In the genomic region with DNA sequence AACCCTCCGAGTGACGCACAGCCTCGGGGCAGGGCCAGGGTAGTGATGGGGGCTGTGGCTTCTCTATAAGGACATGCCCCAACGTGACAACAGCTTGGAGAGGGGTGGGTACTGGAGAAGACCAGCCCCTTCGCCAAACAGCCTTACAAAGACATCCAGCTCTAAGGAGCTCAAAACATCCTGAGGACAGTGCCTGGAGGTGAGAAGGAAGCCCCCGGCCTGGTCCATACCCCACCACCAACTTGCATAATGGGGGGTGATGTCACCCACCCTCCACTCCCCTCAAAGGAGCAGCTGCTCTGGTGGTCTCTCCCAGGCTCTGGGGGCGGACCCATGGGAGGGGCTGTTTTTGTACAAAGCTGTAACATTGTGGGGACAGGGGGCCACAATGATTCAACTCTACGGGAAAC, we compare ENCODE assay signal across 9 cellular contexts. TPM values are rescaled to one million over a fixed set of nuclear protein-coding genes. Genes with fewer than 3 reads are reported as not detected.
DNase-seq lines count a peak whose midpoint lies in the region; ATAC-seq and TF ChIP-seq lines count a peak whose summit lies in the region.
"Had no signal": no experiment of that assay in that cellular context is flagged by ENCODE, and none has a peak within 500 bp of the region (broad histone marks: within the 10 kb centered on the region; RNA-seq: fewer than 3 reads in every experiment).

No MANE protein-coding gene starts in this region.

- peak; percentile 79 to 86 for ATAC-seq in CD4-positive, CD25-positive, alpha-beta regulatory T cell (ENCODE audit: low read depth in 2 of 2)
- ATAC-seq in activated CD4-positive, alpha-beta T cell treated with anti-CD3 and anti-CD28 coated beads for 36 hours: peak; percentile 84
- ATAC-seq in GM19452 (IDR thresholded peaks at IDR 0.05; ENCODE audit: unreplicated experiment) (no peak), GM21825 (IDR thresholded peaks at IDR 0.05; ENCODE audit: unreplicated experiment) (no peak), GM19397 (IDR thresholded peaks at IDR 0.05; ENCODE audit: unreplicated experiment) (no peak)

- no peak overlapping the region for H4K8ac ChIP-seq in neuronal stem cell (ENCODE audit: low read depth, low read length)

- WGBS in neuronal stem cell (ENCODE audit: extremely low coverage in 2 of 2, insufficient read length in 2 of 2, insufficient replicate concordance in 1 of 2), 2 donors: no CpG with 5 or more reads among the region's 8 CpGs

- no peak overlapping the region for H4K91ac ChIP-seq in neuronal stem cell (ENCODE audit: low read depth, low read length, poor library complexity)

- DNase-seq in CD4-positive, CD25-positive, alpha-beta regulatory T cell: peak; percentile 79 to 93 (median 87)
- DNase-seq in activated CD4-positive, alpha-beta T cell treated with anti-CD3 and anti-CD28 coated beads for 36 hours: peak; percentile 87
- peak; percentile 18 to 72 (median 58) for DNase-seq in activated naive CD4-positive, alpha-beta T cell (lab: John Stamatoyannopoulos, UW)
- DNase-seq in neuronal stem cell (ENCODE audit: low spot score) (no peak), HEK293T (ENCODE audit: extremely low spot score) (no peak)
- DNase-seq: NCI-H2081 had no signal

- H3K36me3 ChIP-seq in CD4-positive, CD25-positive, alpha-beta regulatory T cell (ENCODE audit: control insufficient read depth, insufficient read depth, low read length): peaks cover 27% of the 10 kb centered on the region
- H3K36me3 ChIP-seq in neuronal stem cell (replicated peaks in 1 of 2; ENCODE audit: control insufficient read depth in 2 of 2, insufficient read depth in 2 of 2, low read length in 2 of 2): no peaks in the 10 kb centered on the region

- peaks cover 33% of the 10 kb centered on the region for H3K36me3 Mint-ChIP-seq in CD4-positive, CD25-positive, alpha-beta regulatory T cell
- peaks cover 41% of the 10 kb centered on the region for H3K36me3 Mint-ChIP-seq in activated CD4-positive, alpha-beta T cell treated with anti-CD3 and anti-CD28 coated beads for 36 hours (ENCODE audit: low read depth)

- H3K79me1 ChIP-seq in neuronal stem cell (ENCODE audit: low read depth, low read length): no peaks in the 10 kb centered on the region

- H3K18ac ChIP-seq in neuronal stem cell (ENCODE audit: low read length): peak overlapping the region; percentile 44

- intact Hi-C loops in activated CD4-positive, alpha-beta T cell treated with anti-CD3 and anti-CD28 coated beads for 36 hours (cut with DNase I, micrococcal nuclease): loop anchor here (1.0 kb wide), 3 partner anchors 11 to 23 kb away; no protein-coding TSS in a partner anchor

- peak overlapping the region; percentile 77 for H3K4me3 ChIP-seq in CD4-positive, CD25-positive, alpha-beta regulatory T cell (ENCODE audit: low read depth, low read length)
- no peak overlapping the region for H3K4me3 ChIP-seq in neuronal stem cell (ENCODE audit: low read length in 2 of 2)

- no peak overlapping the region for H3K9ac ChIP-seq in neuronal stem cell (ENCODE audit: low read depth, low read length, poor library complexity)

- H3K9me3 ChIP-seq in CD4-positive, CD25-positive, alpha-beta regulatory T cell (ENCODE audit: control insufficient read depth in 2 of 2, low read length in 2 of 2): no peaks in the 10 kb centered on the region
- H3K9me3 ChIP-seq in neuronal stem cell (replicated peaks in 1 of 2; ENCODE audit: control insufficient read depth in 2 of 2, insufficient read depth in 1 of 2, low read depth in 1 of 2, low read length in 2 of 2): peaks cover 0 to 1% of the 10 kb centered on the region in 2 donors

- H3K27me3 ChIP-seq in CD4-positive, CD25-positive, alpha-beta regulatory T cell (ENCODE audit: control insufficient read depth, insufficient read depth, low read length): no peaks in the 10 kb centered on the region
- H3K27me3 ChIP-seq in neuronal stem cell (ENCODE audit: control insufficient read depth in 3 of 3, insufficient read depth in 3 of 3, low read depth in 1 of 3, low read length in 3 of 3): no peaks in the 10 kb centered on the region

- no peak overlapping the region for H2AK5ac ChIP-seq in neuronal stem cell (ENCODE audit: low read depth, low read length)

- H3K27ac Mint-ChIP-seq in CD4-positive, CD25-positive, alpha-beta regulatory T cell: peak overlapping the region; percentile 97 to 100 (median 99)
- peak overlapping the region; percentile 88 for H3K27ac Mint-ChIP-seq in activated CD4-positive, alpha-beta T cell treated with anti-CD3 and anti-CD28 coated beads for 36 hours

- CTCF ChIA-PET in activated CD4-positive, alpha-beta T cell treated with anti-CD3 and anti-CD28 coated beads for 36 hours (lab: Charles Lee): interaction anchor here (1.1 to 4.5 kb wide), 7 partner anchors 10 to 182 kb away, joined by 3 to 127 read pairs (median 4); no protein-coding TSS in a partner anchor
- CTCF ChIA-PET in HEK293T (lab: Yijun Ruan, JAX): interaction anchor here (1.1 to 1.6 kb wide), 2 partner anchors 149 to 153 kb away, joined by 3 to 4 read pairs; no protein-coding TSS in a partner anchor

- H3K27me3 Mint-ChIP-seq in CD4-positive, CD25-positive, alpha-beta regulatory T cell: peaks cover 6% of the 10 kb centered on the region
- H3K27me3 Mint-ChIP-seq in activated CD4-positive, alpha-beta T cell treated with anti-CD3 and anti-CD28 coated beads for 36 hours: no peaks in the 10 kb centered on the region

- peaks cover 9% of the 10 kb centered on the region for H3K4me1 ChIP-seq in CD4-positive, CD25-positive, alpha-beta regulatory T cell (ENCODE audit: control insufficient read depth, insufficient read depth, low read length, poor library complexity, severe bottlenecking)
- peaks cover 0 to 1% of the 10 kb centered on the region in 2 donors for H3K4me1 ChIP-seq in neuronal stem cell (ENCODE audit: control insufficient read depth in 2 of 2, insufficient read depth in 1 of 2, low read depth in 1 of 2, low read length in 2 of 2)

- H3K4me2 ChIP-seq in neuronal stem cell (ENCODE audit: insufficient read depth, low read length, poor library complexity, severe bottlenecking): no peak overlapping the region

- H2AFZ ChIP-seq in neuronal stem cell (ENCODE audit: low read length): no peak overlapping the region

- H3K4me3 Mint-ChIP-seq in CD4-positive, CD25-positive, alpha-beta regulatory T cell: peak overlapping the region; percentile 87 to 100 (median 96)
- peak overlapping the region; percentile 99 for H3K4me3 Mint-ChIP-seq in activated CD4-positive, alpha-beta T cell treated with anti-CD3 and anti-CD28 coated beads for 36 hours

- peaks cover 2 to 18% (median 10%) of the 10 kb centered on the region in 4 donors for H3K4me1 Mint-ChIP-seq in CD4-positive, CD25-positive, alpha-beta regulatory T cell
- peaks cover 8% of the 10 kb centered on the region for H3K4me1 Mint-ChIP-seq in activated CD4-positive, alpha-beta T cell treated with anti-CD3 and anti-CD28 coated beads for 36 hours

- H3K4ac ChIP-seq in neuronal stem cell (ENCODE audit: low read length): no peak overlapping the region

- no peak overlapping the region for H2BK120ac ChIP-seq in neuronal stem cell (ENCODE audit: low read depth, low read length)

- no peak overlapping the region for H2BK15ac ChIP-seq in neuronal stem cell (ENCODE audit: low read length)

- H2BK5ac ChIP-seq in neuronal stem cell (ENCODE audit: low read length): no peak overlapping the region

- H3K14ac ChIP-seq in neuronal stem cell (ENCODE audit: low read length): no peak overlapping the region

- no peak overlapping the region for H2BK12ac ChIP-seq in neuronal stem cell (ENCODE audit: low read length)

- H3K27ac ChIP-seq in CD4-positive, CD25-positive, alpha-beta regulatory T cell (ENCODE audit: insufficient read depth, low read length, poor library complexity, severe bottlenecking): peak overlapping the region; percentile 100
- no peak overlapping the region for H3K27ac ChIP-seq in neuronal stem cell (replicated peaks; ENCODE audit: low read length)

- H3K23ac ChIP-seq in neuronal stem cell (ENCODE audit: low read depth, low read length, poor library complexity): no peak overlapping the region

- peaks cover 0 to 4% (median 0%) of the 10 kb centered on the region in 7 donors for H3K9me3 Mint-ChIP-seq in CD4-positive, CD25-positive, alpha-beta regulatory T cell
- H3K9me3 Mint-ChIP-seq in activated CD4-positive, alpha-beta T cell treated with anti-CD3 and anti-CD28 coated beads for 36 hours (ENCODE audit: low read depth): no peaks in the 10 kb centered on the region

- POLR2A ChIA-PET in activated CD4-positive, alpha-beta T cell treated with anti-CD3 and anti-CD28 coated beads for 36 hours (lab: Charles Lee): interaction anchor here (0.5 to 2.5 kb wide), 6 partner anchors 12 to 149 kb away, joined by 4 to 112 read pairs (median 5); no protein-coding TSS in a partner anchor
- POLR2A ChIA-PET in HEK293T (lab: Yijun Ruan, JAX): no interaction called here

TF ChIP-seq in HEK293T, 16 proteins besides CTCF, POLR2A, EP300 and RAD21:
- TF ChIP-seq CTBP1 (IDR thresholded peaks at IDR 0.05; ENCODE audit: borderline replicate concordance) (no peak), FOXM1 (IDR thresholded peaks at IDR 0.05; ENCODE audit: borderline replicate concordance) (no peak), HDGF (IDR thresholded peaks at IDR 0.05; ENCODE audit: borderline replicate concordance) (no peak), LEF1 (IDR thresholded peaks at IDR 0.05; ENCODE audit: borderline replicate concordance) (no peak), NFRKB (IDR thresholded peaks at IDR 0.05) (no peak), PKNOX1 (IDR thresholded peaks at IDR 0.05) (no peak), SUZ12 (IDR thresholded peaks at IDR 0.05) (no peak)

RNA-seq across cellular contexts. Expression of gene PRSS2, which starts 15.1 kb away (rescaled TPM):
- 0.52 TPM for total RNA-seq in CD4-positive, CD25-positive, alpha-beta regulatory T cell
- 1 to 10 TPM; 1.5 to 3.2 (median 2.7) TPM for polyA plus RNA-seq in CD4-positive, CD25-positive, alpha-beta regulatory T cell
- total RNA-seq in activated CD4-positive, alpha-beta T cell treated with anti-CD3 and anti-CD28 coated beads for 36 hours: not detected
- polyA plus RNA-seq in neuronal stem cell (2013, experiment 1 of 2): not detected
- polyA plus RNA-seq in neuronal stem cell (2013, experiment 2 of 2): not detected

RNA-seq across cellular contexts. Expression of gene PRSS1, which starts 36.6 kb away (rescaled TPM):
- not detected for total RNA-seq in CD4-positive, CD25-positive, alpha-beta regulatory T cell
- under 1 TPM in 1 of 4 donors, not detected in 3; 0.49 TPM for polyA plus RNA-seq in CD4-positive, CD25-positive, alpha-beta regulatory T cell
- not detected for total RNA-seq in activated CD4-positive, alpha-beta T cell treated with anti-CD3 and anti-CD28 coated beads for 36 hours
- polyA plus RNA-seq in neuronal stem cell (2013, experiment 1 of 2): not detected
- not detected for polyA plus RNA-seq in neuronal stem cell (2013, experiment 2 of 2)

Comparison
In these comparisons a context has a peak if more than half of its experiments do, and no peak if none do; other contexts are left out.
1. ATAC-seq: peak in CD4-positive, CD25-positive, alpha-beta regulatory T cell (2 of 2) and activated CD4-positive, alpha-beta T cell treated with anti-CD3 and anti-CD28 coated beads for 36 hours (single experiment); none in GM19452 (single experiment), GM21825 (single experiment) and GM19397 (single experiment).
2. DNase-seq: peak in CD4-positive, CD25-positive, alpha-beta regulatory T cell (3 of 3), activated CD4-positive, alpha-beta T cell treated with anti-CD3 and anti-CD28 coated beads for 36 hours (single experiment) and activated naive CD4-positive, alpha-beta T cell (4 of 4); none in neuronal stem cell (single experiment) and HEK293T (single experiment).